In the genomic region with DNA sequence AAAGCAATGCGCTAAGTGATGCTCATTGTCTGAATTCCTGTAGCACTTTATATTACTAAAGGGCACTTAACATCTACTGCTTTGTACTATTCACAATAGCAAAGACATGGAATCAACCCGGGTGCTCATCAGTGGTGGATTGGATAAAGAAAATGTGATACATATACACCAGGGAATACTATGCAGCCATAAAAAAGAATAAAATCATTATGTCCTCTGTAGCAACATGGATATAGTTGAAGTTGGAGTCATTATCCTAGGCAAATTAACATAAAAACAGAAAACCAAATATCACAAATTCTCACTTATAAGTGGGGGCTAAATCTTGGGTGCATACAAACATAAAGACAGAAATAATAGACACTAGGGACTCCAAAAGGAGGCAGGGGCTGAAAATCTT, we compare ENCODE assay signal across 28 cellular contexts.
"Had no signal": no experiment of that assay in that cellular context is flagged by ENCODE, and none has a peak within 500 bp of the region (broad histone marks: within the 10 kb centered on the region; RNA-seq: fewer than 3 reads in every experiment).

No MANE protein-coding gene starts in this region.

- DNase-seq: naive thymus-derived CD8-positive, alpha-beta T cell; nephron progenitor cell; occipital lobe; ovary; posterior cingulate gyrus; psoas muscle; right cardiac atrium; right lobe of liver; sigmoid colon; small intestine; stimulated activated CD4-positive, alpha-beta T cell treated with anti-CD3 and anti-CD28 coated beads, Interleukin-15, amount 100 ng/mL, for 24 hours; stimulated activated CD4-positive, alpha-beta T cell treated with anti-CD3 and anti-CD28 coated beads, Interleukin-2, amount 100 ng/mL, for 24 hours; stimulated activated CD4-positive, alpha-beta T cell treated with anti-CD3 and anti-CD28 coated beads, Interleukin-2, amount 100 ng/mL, for 48 hours; stimulated activated CD4-positive, alpha-beta T cell treated with anti-CD3 and anti-CD28 coated beads, Interleukin-4, amount 100 ng/mL, for 24 hours; stimulated activated naive B cell treated with anti-CD40 and anti-IgM and Interleukin-4, amounts not matched to agents 10 μg/mL and 1 μg/mL and 100 μg/mL, for 72 hours; stimulated activated naive CD4-positive, alpha-beta T cell treated with Interleukin-2 at 50 U/mL for 16 hours; stomach; thyroid gland; trophoblast cell; upper lobe of left lung had no signal

- H2AFZ ChIP-seq: parathyroid adenoma had no signal

- H3K4me1 ChIP-seq: parathyroid adenoma, psoas muscle, right lobe of liver, sigmoid colon, stomach, thyroid gland, tibial nerve, upper lobe of left lung, vagina had no signal

- ATAC-seq: naive thymus-derived CD8-positive, alpha-beta T cell; natural killer cell treated with Interleukin-12 subunit alpha and Interleukin-12 subunit beta and Interleukin-15 and Interleukin-18, amount 100 ng/mL, for 72 hours; psoas muscle; right cardiac atrium; right lobe of liver; stimulated activated effector memory CD8-positive, alpha-beta T cell treated with anti-CD3 and anti-CD28 coated beads, Interleukin-12 subunit alpha, Interleukin-12 subunit beta, amount 100 ng/mL, for 72 hours; stimulated activated naive B cell treated with anti-CD40 and anti-IgM and Interleukin-4, amounts not matched to agents 10 μg/mL and 1 μg/mL and 100 μg/mL, for 72 hours had no signal

- FAIRE-seq: small intestine, urothelium cell line had no signal

- H3K36me3 ChIP-seq: neutrophil, ovary, right lobe of liver, sigmoid colon, stomach, thoracic aorta, thyroid gland, tibial nerve, upper lobe of left lung, vagina had no signal

- H3K9me3 ChIP-seq: neutrophil, ovary, psoas muscle, right lobe of liver, sigmoid colon, stomach, thoracic aorta, thyroid gland, tibial nerve, upper lobe of left lung, vagina had no signal

- H3K27me3 ChIP-seq: neutrophil, ovary, right lobe of liver, sigmoid colon, stomach, thyroid gland, tibial nerve, upper lobe of left lung, vagina had no signal

- H3K9ac ChIP-seq: parathyroid adenoma had no signal

- H3K4me3 ChIP-seq: ovary, psoas muscle, right lobe of liver, sigmoid colon, stomach, thoracic aorta, thyroid gland, tibial nerve, upper lobe of left lung, vagina had no signal

- H3K27ac ChIP-seq: neutrophil, ovary, parathyroid adenoma, psoas muscle, right lobe of liver, sigmoid colon, stomach, thoracic aorta, thyroid gland, tibial nerve, upper lobe of left lung, vagina had no signal

- H3K79me2 ChIP-seq: parathyroid adenoma had no signal
